In genomic region chr14:59957890-59958289, GRCh38 we compare ENCODE assay signal across 4 cellular contexts. TPM values are rescaled to one million over a fixed set of nuclear protein-coding genes. Genes with fewer than 3 reads are reported as not detected.
"Had no signal": no experiment of that assay in that cellular context is flagged by ENCODE, and none has a peak within 500 bp of the region (broad histone marks: within the 10 kb centered on the region; RNA-seq: fewer than 3 reads in every experiment).

No MANE protein-coding gene starts in this region.

RNA-seq across cellular contexts. Expression of gene LRRC9, which starts 37.9 kb away (rescaled TPM):
- total RNA-seq: GM23248, H4, HFFc6, HT1080 had no signal
